In the genomic region with DNA sequence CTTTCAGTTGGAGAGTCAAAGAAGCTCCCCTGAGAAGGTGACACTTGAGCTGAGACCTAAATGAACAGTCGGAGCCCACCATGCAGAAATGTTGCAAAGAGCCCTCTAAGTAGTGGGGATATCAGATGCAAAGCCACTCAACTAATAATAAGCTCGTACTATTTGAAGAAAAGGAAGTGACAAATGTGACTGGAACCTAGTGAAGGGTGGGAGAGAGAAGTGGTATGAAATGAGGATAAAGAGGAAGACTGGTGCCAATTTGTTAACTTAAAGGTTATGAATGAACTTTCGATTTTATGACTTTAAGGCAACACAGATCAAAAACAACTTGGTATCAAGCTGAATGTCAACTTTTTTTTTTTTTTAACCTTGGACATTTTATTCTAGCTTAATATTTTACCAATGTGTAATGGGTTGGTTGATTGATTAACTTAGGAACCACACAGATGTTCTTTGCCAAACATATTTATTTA, we compare ENCODE assay signal across 8 cellular contexts.
DNase-seq lines count a peak whose midpoint lies in the region; ATAC-seq and TF ChIP-seq lines count a peak whose summit lies in the region.

No MANE protein-coding gene starts in this region.

- peaks cover 52% of the 10 kb centered on the region for H3K36me3 Mint-ChIP-seq in nephron (ENCODE audit: low read depth)

- H3K27me3 Mint-ChIP-seq in nephron (ENCODE audit: low read depth) = no peaks in the 10 kb centered on the region

- H3K27ac ChIP-seq in substantia nigra (ENCODE audit: low read depth, low read length, poor library complexity, severe bottlenecking) = no peak overlapping the region

- peaks cover 21% of the 10 kb centered on the region for H3K4me1 Mint-ChIP-seq in nephron

- peaks cover 12% of the 10 kb centered on the region for H3K9me3 Mint-ChIP-seq in nephron

- DNase-seq in OCI-M1 (lab: John Stamatoyannopoulos, UW) (peak; percentile 34), C1 segment of cervical spinal cord (lab: John Stamatoyannopoulos, UW) (no peak), substantia nigra (lab: John Stamatoyannopoulos, UW) (no peak), hypothalamus (lab: John Stamatoyannopoulos, UW) (no peak), NCI-H146 treated with DMSO at 0.1 percent for 48 hours (lab: John Stamatoyannopoulos, UW; ENCODE audit: unreplicated experiment) (no peak)

- peak overlapping the region in 1 of 3 experiments; percentile 10 for H3K4me3 Mint-ChIP-seq in nephron

- ATAC-seq in GM18867 (IDR thresholded peaks at IDR 0.05; ENCODE audit: unreplicated experiment) = peak; percentile 27
- ATAC-seq in HG02571 (IDR thresholded peaks at IDR 0.05; ENCODE audit: unreplicated experiment) = peak; percentile 24

- H3K27ac Mint-ChIP-seq in nephron = peak overlapping the region; percentile 80 to 88 (median 84)

- TF ChIP-seq CTCF in nephron (IDR thresholded peaks at IDR 0.05; ENCODE audit: unreplicated experiment in 3 of 3) = no peak
